ENCODE assay signal across 12 cellular contexts in the genomic region with DNA sequence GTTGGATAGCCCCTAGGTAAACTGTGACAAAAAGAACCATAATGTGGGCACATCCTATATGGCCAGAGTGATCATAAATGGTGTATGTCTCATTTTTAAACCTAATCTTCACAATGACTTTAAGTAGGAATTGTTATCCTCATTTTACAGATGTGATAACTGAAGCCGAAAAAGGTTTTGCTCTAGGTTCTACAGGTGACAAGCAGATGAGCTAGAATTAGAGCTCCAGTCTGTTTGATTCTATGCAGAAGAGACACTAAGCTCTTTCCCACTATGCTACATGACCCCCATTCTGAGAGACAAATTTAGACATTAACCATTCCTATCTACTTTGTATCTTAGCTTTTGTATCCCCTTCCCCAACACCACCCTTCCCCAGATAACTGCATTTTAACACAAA.
"Had no signal": no experiment of that assay in that cellular context is flagged by ENCODE, and none has a peak within 500 bp of the region (broad histone marks: within the 10 kb centered on the region; RNA-seq: fewer than 3 reads in every experiment).

No MANE protein-coding gene starts in this region.

- H3K4me1 Mint-ChIP-seq: stimulated activated naive CD8-positive, alpha-beta T cell treated with anti-CD3 and anti-CD28 coated beads, Interleukin-15, amount 100 ng/mL, for 72 hours had no signal

- H3K27me3 ChIP-seq: testis had no signal

- H3K27ac Mint-ChIP-seq: activated CD4-positive, alpha-beta T cell treated with anti-CD3 and anti-CD28 coated beads for 36 hours; activated naive CD8-positive, alpha-beta T cell; stimulated activated naive CD8-positive, alpha-beta T cell treated with anti-CD3 and anti-CD28 coated beads, Interleukin-15, amount 100 ng/mL, for 72 hours had no signal

- H3K4me3 Mint-ChIP-seq: activated CD4-positive, alpha-beta T cell treated with anti-CD3 and anti-CD28 coated beads for 36 hours; activated naive CD8-positive, alpha-beta T cell; stimulated activated naive CD8-positive, alpha-beta T cell treated with anti-CD3 and anti-CD28 coated beads, Interleukin-15, amount 100 ng/mL, for 72 hours had no signal

- H3K4me1 ChIP-seq: lower lobe of right lung, testis had no signal

- H3K9me3 Mint-ChIP-seq: naive B cell; stimulated activated naive CD8-positive, alpha-beta T cell treated with anti-CD3 and anti-CD28 coated beads, Interleukin-15, amount 100 ng/mL, for 72 hours had no signal

- H3K27ac ChIP-seq: lower lobe of right lung, testis, WERI-Rb-1 had no signal

- H3K9me3 ChIP-seq: lower lobe of right lung, testis had no signal

- DNase-seq: activated CD4-positive, alpha-beta T cell treated with anti-CD3 and anti-CD28 coated beads for 36 hours; amygdala; hypothalamus; lower lobe of right lung; naive B cell; retina; stimulated activated CD4-positive, alpha-beta T cell treated with anti-CD3 and anti-CD28 coated beads, Interleukin-4, amount 100 ng/mL, for 4 hours; stimulated activated naive CD8-positive, alpha-beta T cell treated with anti-CD3 and anti-CD28 coated beads, Interleukin-15, amount 100 ng/mL, for 72 hours; T-helper 1 cell; testis; WERI-Rb-1 had no signal

- H3K27me3 Mint-ChIP-seq: activated CD4-positive, alpha-beta T cell treated with anti-CD3 and anti-CD28 coated beads for 36 hours; naive B cell; stimulated activated naive CD8-positive, alpha-beta T cell treated with anti-CD3 and anti-CD28 coated beads, Interleukin-15, amount 100 ng/mL, for 72 hours had no signal

- H3K36me3 ChIP-seq: lower lobe of right lung, WERI-Rb-1 had no signal

- H3K4me3 ChIP-seq: testis had no signal

- ATAC-seq: activated CD4-positive, alpha-beta T cell treated with anti-CD3 and anti-CD28 coated beads for 36 hours; lower lobe of right lung; stimulated activated naive CD8-positive, alpha-beta T cell treated with anti-CD3 and anti-CD28 coated beads, Interleukin-15, amount 100 ng/mL, for 72 hours had no signal
